Comparison of ENCODE assay signal across 10 cellular contexts in genomic region chr2:207135340-207135739, GRCh38. TPM values are rescaled to one million over a fixed set of nuclear protein-coding genes. Genes with fewer than 3 reads are reported as not detected.
DNase-seq lines count a peak whose midpoint lies in the region; ATAC-seq and TF ChIP-seq lines count a peak whose summit lies in the region.
"Had no signal": no experiment of that assay in that cellular context is flagged by ENCODE, and none has a peak within 500 bp of the region (broad histone marks: within the 10 kb centered on the region; RNA-seq: fewer than 3 reads in every experiment).

No MANE protein-coding gene starts in this region.

- no peak overlapping the region for H3K4me3 ChIP-seq in esophagus muscularis mucosa
- H3K4me3 ChIP-seq in sigmoid colon, result no peak overlapping the region

- peak; percentile 60 for DNase-seq in EH (ENCODE audit: low read depth)
- DNase-seq in T-cell, result peak in 8 of 34 experiments; percentile 6 to 31 (median 16)
- DNase-seq in esophagus muscularis mucosa (ENCODE audit: extremely low spot score), result no peak
- no peak for DNase-seq in sigmoid colon
- no peak for DNase-seq in HuH-7.5 (ENCODE audit: low spot score)
- DNase-seq in GM10248 (ENCODE audit: extremely low spot score), result no peak
- DNase-seq in activated CD8-positive, alpha-beta memory T cell treated with anti-CD3 and anti-CD28 coated beads, Interleukin-2, amount 50 U/mL, for 48 hours, result no peak
- DNase-seq in NCI-H510A (lab: John Stamatoyannopoulos, UW), result no peak
- DNase-seq: NCI-H1694 treated with DMSO at 0.1 percent for 48 hours; stimulated activated CD4-positive, alpha-beta T cell treated with anti-CD3 and anti-CD28 coated beads, Interleukin-2, amount 100 ng/mL, for 24 hours had no signal

- peaks cover 27% of the 10 kb centered on the region for H3K36me3 Mint-ChIP-seq in T-cell

- H3K4me3 Mint-ChIP-seq in T-cell, result peak overlapping the region in 1 of 3 donors; percentile 46

- TF ChIP-seq CTCF in esophagus muscularis mucosa (IDR thresholded peaks at IDR 0.05) (no peak), sigmoid colon (IDR thresholded peaks at IDR 0.05) (no peak), GM10248 (IDR thresholded peaks at IDR 0.05; ENCODE audit: control extremely low read depth, extremely low read depth, low read depth, missing control alignments) (no peak)

- POLR2A ChIA-PET in T-cell (lab: Charles Lee), result interaction anchor here in 1 of 2 donors (1.0 to 1.3 kb wide), 2 partner anchors 9 to 28 kb away, joined by 3 read pairs; no protein-coding TSS in a partner anchor
- POLR2A ChIA-PET in GM10248 (lab: Yijun Ruan, JAX), result no interaction called here

- TF ChIP-seq POLR2A in esophagus muscularis mucosa (IDR thresholded peaks at IDR 0.05; ENCODE audit: low read depth), result no peak
- TF ChIP-seq POLR2A in sigmoid colon (IDR thresholded peaks at IDR 0.05), result no peak

- H3K27me3 ChIP-seq in esophagus muscularis mucosa (no peaks in the 10 kb centered on the region), sigmoid colon (no peaks in the 10 kb centered on the region)

- intact Hi-C loops in esophagus muscularis mucosa (cut with DNase I) (no loop called here), sigmoid colon (cut with DNase I) (no loop called here)

- CTCF ChIA-PET in T-cell (lab: Charles Lee), result interaction anchor here in 1 of 2 donors (0.7 kb wide), 1 partner anchor 45 kb away, joined by 5 read pairs; no protein-coding TSS in a partner anchor
- CTCF ChIA-PET in GM10248 (lab: Yijun Ruan, JAX), result interaction anchor here (1.5 to 1.6 kb wide), 2 partner anchors 9 to 30 kb away, joined by 3 to 7 read pairs; no protein-coding TSS in a partner anchor

- H3K36me3 ChIP-seq in esophagus muscularis mucosa, result no peaks in the 10 kb centered on the region
- H3K36me3 ChIP-seq in sigmoid colon, result no peaks in the 10 kb centered on the region

- H3K9me3 Mint-ChIP-seq in T-cell, result no peaks in the 10 kb centered on the region

- peak overlapping the region in 1 of 2 donors; percentile 5 for H3K27ac Mint-ChIP-seq in T-cell

- H3K27me3 Mint-ChIP-seq in T-cell, result no peaks in the 10 kb centered on the region

- TF ChIP-seq EP300 in esophagus muscularis mucosa (IDR thresholded peaks at IDR 0.05) (no peak), sigmoid colon (IDR thresholded peaks at IDR 0.05) (no peak)

- ATAC-seq in T-cell (replicated peaks in 1 of 4), result peak; percentile 31 to 91 (median 60)

- whole genome bisulfite sequencing in esophagus muscularis mucosa, result 20% methylated on average over 1 of the region's 1 CpG
- 29 to 64% methylated on average over 1 of the region's 1 CpG for WGBS in sigmoid colon, 2 donors

- H3K9me3 ChIP-seq in esophagus muscularis mucosa, result no peaks in the 10 kb centered on the region
- H3K9me3 ChIP-seq in sigmoid colon, result no peaks in the 10 kb centered on the region

- H3K4me1 ChIP-seq in esophagus muscularis mucosa (peaks cover 93 to 99% (median 97%) of the 10 kb centered on the region in 4 donors), sigmoid colon (peaks cover 0 to 97% (median 85%) of the 10 kb centered on the region in 4 donors)

- H3K27ac ChIP-seq in esophagus muscularis mucosa (replicated peaks in 1 of 4), result peak overlapping the region; percentile 69 to 100 (median 80)
- peak overlapping the region; percentile 55 to 78 (median 78) for H3K27ac ChIP-seq in sigmoid colon

- peaks cover 68 to 84% (median 82%) of the 10 kb centered on the region in 3 donors for H3K4me1 Mint-ChIP-seq in T-cell

RNA-seq across cellular contexts. Expression of gene KLF7, which starts 30.4 kb away (rescaled TPM):
- 10 to 100 TPM; 56.8 to 90.6 (median 65.7) TPM for total RNA-seq in T-cell
- total RNA-seq in esophagus muscularis mucosa, result 10 to 100 TPM; 25.3 to 47.4 (median 36.9) TPM
- total RNA-seq in sigmoid colon, result 10 to 100 TPM; 21.2 to 52.1 (median 25.1) TPM
- 1 to 10 TPM in 1 of 3 donors, under 1 TPM in 2; 0.60 to 7.8 (median 0.69) TPM for polyA plus RNA-seq in sigmoid colon
